In the genomic region with DNA sequence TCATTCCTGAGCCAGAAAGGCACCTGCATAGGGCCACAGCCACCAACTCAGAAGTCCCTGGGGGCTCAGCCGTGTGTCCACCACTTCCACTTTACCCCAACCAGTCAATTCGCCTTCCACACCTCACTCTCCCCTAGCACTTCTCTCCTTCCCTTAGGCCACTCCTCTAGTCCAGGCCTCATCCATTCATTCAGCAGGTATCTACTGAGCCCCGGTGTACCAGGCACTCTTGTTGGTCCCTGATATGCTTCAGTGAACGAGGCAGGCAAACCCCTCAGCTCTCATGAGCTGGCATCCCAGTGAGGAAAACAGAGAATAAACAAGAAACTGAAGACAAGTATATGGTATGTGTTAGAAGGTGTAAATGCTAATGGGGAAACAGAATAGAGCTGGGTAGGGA, we compare ENCODE assay signal across 22 cellular contexts. TPM values are rescaled to one million over a fixed set of nuclear protein-coding genes. Genes with fewer than 3 reads are reported as not detected.
DNase-seq lines count a peak whose midpoint lies in the region; ATAC-seq, FAIRE-seq and TF ChIP-seq lines count a peak whose summit lies in the region.
"Had no signal": no experiment of that assay in that cellular context is flagged by ENCODE, and none has a peak within 500 bp of the region (broad histone marks: within the 10 kb centered on the region; RNA-seq: fewer than 3 reads in every experiment).

No MANE protein-coding gene starts in this region.

- no peaks in the 10 kb centered on the region for H4K20me1 ChIP-seq in mammary epithelial cell (ENCODE audit: insufficient read depth, low read length)

- WGBS in mammary epithelial cell (ENCODE audit: low coverage, missing lambda C conversion rate): 75% methylated on average over 4 of the region's 4 CpGs

- H3K36me3 ChIP-seq in mammary epithelial cell (ENCODE audit: insufficient read depth, low read length) (no peaks in the 10 kb centered on the region), breast epithelium (no peaks in the 10 kb centered on the region)
- H3K36me3 ChIP-seq: BLaER1 treated with 17β-estradiol and CSF1 and Interleukin-3, amounts not matched to agents 10 nM and 100 nM; HAP-1; MG63 had no signal

- H3K4me3 Mint-ChIP-seq in central memory CD8-positive, alpha-beta T cell: no peak overlapping the region
- no peak overlapping the region for H3K4me3 Mint-ChIP-seq in stimulated activated effector memory CD8-positive, alpha-beta T cell treated with anti-CD3 and anti-CD28 coated beads, Interleukin-12 subunit alpha, Interleukin-12 subunit beta, amount 100 ng/mL, for 72 hours
- H3K4me3 Mint-ChIP-seq in effector memory CD8-positive, alpha-beta T cell: no peak overlapping the region
- H3K4me3 Mint-ChIP-seq: CD4-positive, alpha-beta memory T cell had no signal

- ATAC-seq in central memory CD8-positive, alpha-beta T cell (replicated peaks; ENCODE audit: extremely low read depth, poor library complexity, severe bottlenecking): no peak
- ATAC-seq in left lobe of liver: no peak
- ATAC-seq in stimulated activated effector memory CD8-positive, alpha-beta T cell treated with anti-CD3 and anti-CD28 coated beads, Interleukin-12 subunit alpha, Interleukin-12 subunit beta, amount 100 ng/mL, for 72 hours: no peak
- no peak for ATAC-seq in effector memory CD8-positive, alpha-beta T cell (replicated peaks)
- ATAC-seq: GM12878, K562 had no signal

- no peak overlapping the region for H3K9ac ChIP-seq in mammary epithelial cell (ENCODE audit: insufficient read depth, low read length)
- H3K9ac ChIP-seq: BLaER1 treated with 17β-estradiol and CSF1 and Interleukin-3, amounts not matched to agents 10 nM and 100 nM had no signal

- dilution Hi-C loops in mammary epithelial cell (cut with HindIII; ENCODE audit: low sequenced_read_pairs): no loop called here

- no TSS peak for BruUV-seq in mammary epithelial cell (replicated peaks; lab: Mats Ljungman, UMichigan)

- no peak overlapping the region for H3K4me2 ChIP-seq in mammary epithelial cell (ENCODE audit: insufficient read depth, low read depth, low read length)
- H3K4me2 ChIP-seq: BLaER1 treated with 17β-estradiol and CSF1 and Interleukin-3, amounts not matched to agents 10 nM and 100 nM had no signal

- no peak for DNase-seq in mammary epithelial cell
- no peak for DNase-seq in breast epithelium (ENCODE audit: low spot score in 2 of 2)
- DNase-seq in central memory CD8-positive, alpha-beta T cell (ENCODE audit: low spot score in 2 of 2): no peak
- DNase-seq in left lobe of liver (ENCODE audit: low spot score): peak; percentile 11
- DNase-seq in stimulated activated effector memory CD8-positive, alpha-beta T cell treated with anti-CD3 and anti-CD28 coated beads, Interleukin-12 subunit alpha, Interleukin-12 subunit beta, amount 100 ng/mL, for 72 hours (ENCODE audit: low spot score in 2 of 2): no peak
- DNase-seq in UCSD-AML1 (lab: John Stamatoyannopoulos, UW; ENCODE audit: unreplicated experiment): no peak
- DNase-seq in effector memory CD8-positive, alpha-beta T cell: no peak
- DNase-seq in D721Med (ENCODE audit: insufficient read length, low spot score): no peak
- DNase-seq: 8988T; Caco-2; CD4-positive, alpha-beta memory T cell; DND-41; MG63; NCI-H1694 treated with DMSO at 0.1 percent for 48 hours; NCI-H2081 treated with DMSO at 0.1 percent for 48 hours; OCI-M1 had no signal

- in situ Hi-C loops in mammary epithelial cell (cut with MboI; ENCODE audit: low sequenced_read_pairs in 2 of 2): no loop called here

- H3K4me3 ChIP-seq in mammary epithelial cell (replicated peaks in 1 of 3; ENCODE audit: insufficient read depth in 1 of 3, low read depth in 2 of 3, low read length in 3 of 3) (no peak overlapping the region), breast epithelium (no peak overlapping the region)
- H3K4me3 ChIP-seq: BLaER1 treated with 17β-estradiol and CSF1 and Interleukin-3, amounts not matched to agents 10 nM and 100 nM; GM12878; HAP-1; K562; MG63 had no signal

- H3K9me3 Mint-ChIP-seq in central memory CD8-positive, alpha-beta T cell: no peaks in the 10 kb centered on the region
- H3K9me3 Mint-ChIP-seq in stimulated activated effector memory CD8-positive, alpha-beta T cell treated with anti-CD3 and anti-CD28 coated beads, Interleukin-12 subunit alpha, Interleukin-12 subunit beta, amount 100 ng/mL, for 72 hours: no peaks in the 10 kb centered on the region
- H3K9me3 Mint-ChIP-seq in effector memory CD8-positive, alpha-beta T cell: no peaks in the 10 kb centered on the region
- H3K9me3 Mint-ChIP-seq: CD4-positive, alpha-beta memory T cell had no signal

- H3K27ac ChIP-seq in mammary epithelial cell (ENCODE audit: insufficient read depth, low read depth, low read length) (no peak overlapping the region), breast epithelium (no peak overlapping the region)
- H3K27ac ChIP-seq: BLaER1 treated with 17β-estradiol and CSF1 and Interleukin-3, amounts not matched to agents 10 nM and 100 nM had no signal

- intact Hi-C loops in mammary epithelial cell (cut with micrococcal nuclease): no loop called here
- intact Hi-C loops in breast epithelium (cut with DNase I; ENCODE audit: low total_unique reads): no loop called here

- H3K4me1 ChIP-seq in mammary epithelial cell (ENCODE audit: insufficient read depth, low read length): peaks cover 18% of the 10 kb centered on the region
- no peaks in the 10 kb centered on the region for H3K4me1 ChIP-seq in breast epithelium

- H3K27me3 Mint-ChIP-seq in central memory CD8-positive, alpha-beta T cell: peaks cover 10% of the 10 kb centered on the region
- H3K27me3 Mint-ChIP-seq in effector memory CD8-positive, alpha-beta T cell: peaks cover 19 to 56% of the 10 kb centered on the region in 2 donors

- no peaks in the 10 kb centered on the region for H3K79me2 ChIP-seq in mammary epithelial cell (ENCODE audit: insufficient read depth, low read length)

- CTCF ChIA-PET in mammary epithelial cell (lab: Charles Lee; ENCODE audit: low non-redundant PET): no interaction called here

- H3K36me3 Mint-ChIP-seq in central memory CD8-positive, alpha-beta T cell (ENCODE audit: insufficient read depth): no peaks in the 10 kb centered on the region
- H3K36me3 Mint-ChIP-seq in stimulated activated effector memory CD8-positive, alpha-beta T cell treated with anti-CD3 and anti-CD28 coated beads, Interleukin-12 subunit alpha, Interleukin-12 subunit beta, amount 100 ng/mL, for 72 hours: no peaks in the 10 kb centered on the region
- H3K36me3 Mint-ChIP-seq in effector memory CD8-positive, alpha-beta T cell (ENCODE audit: insufficient read depth): no peaks in the 10 kb centered on the region
- H3K36me3 Mint-ChIP-seq: CD4-positive, alpha-beta memory T cell had no signal

- TF ChIP-seq POLR2A in breast epithelium (IDR thresholded peaks at IDR 0.05): no peak

- peak overlapping the region; percentile 73 for H2AFZ ChIP-seq in mammary epithelial cell (ENCODE audit: low read depth, low read length)

- H3K4me1 Mint-ChIP-seq in central memory CD8-positive, alpha-beta T cell: peaks cover 6% of the 10 kb centered on the region
- peaks cover 9% of the 10 kb centered on the region for H3K4me1 Mint-ChIP-seq in stimulated activated effector memory CD8-positive, alpha-beta T cell treated with anti-CD3 and anti-CD28 coated beads, Interleukin-12 subunit alpha, Interleukin-12 subunit beta, amount 100 ng/mL, for 72 hours
- H3K4me1 Mint-ChIP-seq in effector memory CD8-positive, alpha-beta T cell (ENCODE audit: low read depth in 2 of 2): peaks cover 6 to 10% of the 10 kb centered on the region in 2 donors

- no peak for FAIRE-seq in D721Med (lab: Jason Lieb, UNC)
- FAIRE-seq: GM12878, K562, RCC 7860 had no signal

- TF ChIP-seq CTCF in mammary epithelial cell (conservative IDR thresholded peaks at IDR 0.05 in 1 of 2, IDR thresholded peaks at IDR 0.05 in 1 of 2; ENCODE audit: extremely low read depth in 1 of 2, insufficient read depth in 1 of 2, low read depth in 1 of 2, low read length in 2 of 2) (no peak), breast epithelium (IDR thresholded peaks at IDR 0.05) (no peak), D721Med (IDR thresholded peaks at IDR 0.05; ENCODE audit: insufficient read depth, missing control alignments) (no peak)

- H3K27ac Mint-ChIP-seq in central memory CD8-positive, alpha-beta T cell (ENCODE audit: low read depth): peak overlapping the region; percentile 7
- H3K27ac Mint-ChIP-seq in stimulated activated effector memory CD8-positive, alpha-beta T cell treated with anti-CD3 and anti-CD28 coated beads, Interleukin-12 subunit alpha, Interleukin-12 subunit beta, amount 100 ng/mL, for 72 hours: peak overlapping the region; percentile 10
- peak overlapping the region in 1 of 2 donors; percentile 6 for H3K27ac Mint-ChIP-seq in effector memory CD8-positive, alpha-beta T cell
- H3K27ac Mint-ChIP-seq: CD4-positive, alpha-beta memory T cell had no signal

- H3K27me3 ChIP-seq in mammary epithelial cell (ENCODE audit: insufficient read depth, low read length): no peaks in the 10 kb centered on the region
- H3K27me3 ChIP-seq in breast epithelium: peaks cover 0 to 15% of the 10 kb centered on the region in 2 donors
- H3K27me3 ChIP-seq: MG63 had no signal

- H3K9me3 ChIP-seq in mammary epithelial cell (replicated peaks; ENCODE audit: insufficient read depth, low read length): no peaks in the 10 kb centered on the region
- no peaks in the 10 kb centered on the region for H3K9me3 ChIP-seq in breast epithelium
- H3K9me3 ChIP-seq: BLaER1 treated with 17β-estradiol and CSF1 and Interleukin-3, amounts not matched to agents 10 nM and 100 nM; Caco-2; HAP-1; MG63 had no signal

RNA-seq across cellular contexts. Expression of gene NDUFA8, which starts 28.7 kb away (rescaled TPM):
- total RNA-seq in mammary epithelial cell: 10 to 100 TPM; 26.0 to 77.4 TPM
- polyA plus RNA-seq in mammary epithelial cell: 111 TPM
- 36.5 TPM for polyA minus RNA-seq in mammary epithelial cell
- total RNA-seq in breast epithelium: 10 to 100 TPM; 30.4 to 37.5 (median 30.5) TPM
- total RNA-seq in left lobe of liver: 27.6 TPM

RNA-seq across cellular contexts. Expression of gene MORN5, which starts 28.9 kb away (rescaled TPM):
- not detected for total RNA-seq in mammary epithelial cell
- not detected for polyA plus RNA-seq in mammary epithelial cell
- polyA minus RNA-seq in mammary epithelial cell: not detected
- total RNA-seq in breast epithelium: not detected
- not detected for total RNA-seq in left lobe of liver
- total RNA-seq: Caco-2; CD4-positive, alpha-beta memory T cell; GM12878; K562; LHCN-M2 had no signal
- polyA plus RNA-seq: CD4-positive, alpha-beta memory T cell; GM12878; K562 had no signal

RNA-seq across cellular contexts. Expression of gene TTLL11, which starts 37.7 kb away (rescaled TPM):
- 10 to 100 TPM in 1 of 2 donors, 1 to 10 TPM in 1; 5.7 to 17.5 TPM for total RNA-seq in mammary epithelial cell
- 5.3 TPM for polyA plus RNA-seq in mammary epithelial cell
- polyA minus RNA-seq in mammary epithelial cell: 1.3 TPM
- 10 to 100 TPM in 1 of 3 donors, 1 to 10 TPM in 2; 9.0 to 12.1 (median 10.0) TPM for total RNA-seq in breast epithelium
- total RNA-seq in left lobe of liver: 2.8 TPM
